11 cellular contexts compared by ENCODE assay signal in genomic region chr15:92949604-92950249, GRCh38. TPM values are rescaled to one million over a fixed set of nuclear protein-coding genes. Genes with fewer than 3 reads are reported as not detected.
DNase-seq lines count a peak whose midpoint lies in the region; ATAC-seq and TF ChIP-seq lines count a peak whose summit lies in the region.
"Had no signal": no experiment of that assay in that cellular context is flagged by ENCODE, and none has a peak within 500 bp of the region (broad histone marks: within the 10 kb centered on the region; RNA-seq: fewer than 3 reads in every experiment).

No MANE protein-coding gene starts in this region.

- H3K4me1 Mint-ChIP-seq in activated naive CD4-positive, alpha-beta T cell treated with anti-CD3 and anti-CD28 coated beads for 36 hours (ENCODE audit: low read depth) = peaks cover 17% of the 10 kb centered on the region
- peaks cover 5% of the 10 kb centered on the region for H3K4me1 Mint-ChIP-seq in stimulated activated effector memory CD8-positive, alpha-beta T cell treated with anti-CD3 and anti-CD28 coated beads, Interleukin-12 subunit alpha, Interleukin-12 subunit beta, amount 100 ng/mL, for 72 hours
- peaks cover 6 to 32% of the 10 kb centered on the region in 2 donors for H3K4me1 Mint-ChIP-seq in immature natural killer cell

- TSS peak; percentile 9 for BruUV-seq in OCI-LY7 (replicated peaks; lab: Mats Ljungman, UMichigan)

- no peaks in the 10 kb centered on the region for H3K27me3 Mint-ChIP-seq in activated naive CD4-positive, alpha-beta T cell treated with anti-CD3 and anti-CD28 coated beads for 36 hours (ENCODE audit: low read depth)
- peaks cover 0 to 7% (median 3%) of the 10 kb centered on the region in 3 donors for H3K27me3 Mint-ChIP-seq in immature natural killer cell (ENCODE audit: low read depth in 3 of 3)

- H3K9me3 ChIP-seq in OCI-LY7 (ENCODE audit: low read length) = peaks cover 40% of the 10 kb centered on the region

- POLR2A ChIA-PET in OCI-LY7 (lab: Charles Lee) = interaction anchor here (0.7 kb wide), 1 partner anchor 61 kb away, joined by 4 read pairs; no protein-coding TSS in a partner anchor

- H2AFZ ChIP-seq in OCI-LY7 (ENCODE audit: low read length) = no peak overlapping the region

- H3K9me3 Mint-ChIP-seq in activated naive CD4-positive, alpha-beta T cell treated with anti-CD3 and anti-CD28 coated beads for 36 hours = peaks cover 31% of the 10 kb centered on the region
- H3K9me3 Mint-ChIP-seq in stimulated activated effector memory CD8-positive, alpha-beta T cell treated with anti-CD3 and anti-CD28 coated beads, Interleukin-12 subunit alpha, Interleukin-12 subunit beta, amount 100 ng/mL, for 72 hours = peaks cover 17% of the 10 kb centered on the region
- H3K9me3 Mint-ChIP-seq in immature natural killer cell = peaks cover 6 to 34% (median 30%) of the 10 kb centered on the region in 6 donors

- no peak overlapping the region for H3K4me2 ChIP-seq in OCI-LY7 (ENCODE audit: low read length)

- TF ChIP-seq POLR2A in erythroblast (IDR thresholded peaks at IDR 0.05; ENCODE audit: low read length) = no peak

- CTCF ChIA-PET in activated naive CD4-positive, alpha-beta T cell treated with anti-CD3 and anti-CD28 coated beads for 36 hours (lab: Charles Lee) = interaction anchor here (0.6 kb wide), 1 partner anchor 776 kb away, joined by 3 read pairs; no protein-coding TSS in a partner anchor
- CTCF ChIA-PET in OCI-LY7 (lab: Charles Lee; ENCODE audit: unreplicated experiment) = no interaction called here

- H3K27ac ChIP-seq in OCI-LY7 (ENCODE audit: low read depth, low read length, poor library complexity, severe bottlenecking) = no peak overlapping the region
- H3K27ac ChIP-seq: C4-2B had no signal

- no peaks in the 10 kb centered on the region for H4K20me1 ChIP-seq in OCI-LY7 (ENCODE audit: insufficient read depth, low read length)

- H3K27ac Mint-ChIP-seq in activated naive CD4-positive, alpha-beta T cell treated with anti-CD3 and anti-CD28 coated beads for 36 hours = peak overlapping the region; percentile 90
- H3K27ac Mint-ChIP-seq in stimulated activated effector memory CD8-positive, alpha-beta T cell treated with anti-CD3 and anti-CD28 coated beads, Interleukin-12 subunit alpha, Interleukin-12 subunit beta, amount 100 ng/mL, for 72 hours = peak overlapping the region; percentile 73
- H3K27ac Mint-ChIP-seq in immature natural killer cell = peak overlapping the region in 1 of 6 donors; percentile 28

- H3K4me3 ChIP-seq in OCI-LY7 (ENCODE audit: low read depth, low read length, poor library complexity, severe bottlenecking) = no peak overlapping the region

- peaks cover 3% of the 10 kb centered on the region; the same call in 1 of the 2 replicates for H3K79me2 ChIP-seq in OCI-LY7 (ENCODE audit: insufficient read depth, low read depth, low read length)

- peaks cover 100% of the 10 kb centered on the region for H3K36me3 ChIP-seq in OCI-LY7 (ENCODE audit: insufficient read depth, low read length)

- H3K36me3 Mint-ChIP-seq in activated naive CD4-positive, alpha-beta T cell treated with anti-CD3 and anti-CD28 coated beads for 36 hours (ENCODE audit: low read depth) = peaks cover 81% of the 10 kb centered on the region
- H3K36me3 Mint-ChIP-seq in stimulated activated effector memory CD8-positive, alpha-beta T cell treated with anti-CD3 and anti-CD28 coated beads, Interleukin-12 subunit alpha, Interleukin-12 subunit beta, amount 100 ng/mL, for 72 hours = no peaks in the 10 kb centered on the region
- H3K36me3 Mint-ChIP-seq in immature natural killer cell = peaks cover 59 to 78% (median 66%) of the 10 kb centered on the region in 3 donors

- DNase-seq in activated naive CD4-positive, alpha-beta T cell treated with anti-CD3 and anti-CD28 coated beads for 36 hours = no peak
- no peak for DNase-seq in activated naive CD4-positive, alpha-beta T cell treated with anti-CD3 and anti-CD28 coated beads, Interleukin-2, amount 50 U/mL, for 16 hours
- DNase-seq in OCI-LY7 (ENCODE audit: low spot score) (peak; percentile 34), erythroblast (lab: John Stamatoyannopoulos, UW) (peak; percentile 41 to 42), GOT3 (lab: John Stamatoyannopoulos, UW) (no peak), immature natural killer cell (no peak)
- DNase-seq in stimulated activated effector memory CD8-positive, alpha-beta T cell treated with anti-CD3 and anti-CD28 coated beads, Interleukin-12 subunit alpha, Interleukin-12 subunit beta, amount 100 ng/mL, for 72 hours (ENCODE audit: low spot score in 2 of 2) = no peak
- DNase-seq: activated gamma-delta T cell, NCI-H1694 had no signal

- H3K9me2 ChIP-seq in OCI-LY7 (ENCODE audit: insufficient read depth, low read length) = no peaks in the 10 kb centered on the region

- H3K4me3 Mint-ChIP-seq in activated naive CD4-positive, alpha-beta T cell treated with anti-CD3 and anti-CD28 coated beads for 36 hours = no peak overlapping the region
- no peak overlapping the region for H3K4me3 Mint-ChIP-seq in stimulated activated effector memory CD8-positive, alpha-beta T cell treated with anti-CD3 and anti-CD28 coated beads, Interleukin-12 subunit alpha, Interleukin-12 subunit beta, amount 100 ng/mL, for 72 hours
- H3K4me3 Mint-ChIP-seq in immature natural killer cell = no peak overlapping the region

- H3K4me1 ChIP-seq in OCI-LY7 (ENCODE audit: insufficient read depth, low read length, poor library complexity, severe bottlenecking) = no peaks in the 10 kb centered on the region

- intact Hi-C loops in activated naive CD4-positive, alpha-beta T cell treated with anti-CD3 and anti-CD28 coated beads for 36 hours (cut with micrococcal nuclease) = loop anchor here (2.0 kb wide), 1 partner anchor 37 kb away; no protein-coding TSS in a partner anchor
- intact Hi-C loops in OCI-LY7 (cut with micrococcal nuclease; ENCODE audit: unreplicated experiment) = no loop called here

- no peak for TF ChIP-seq CTCF in OCI-LY7 (conservative IDR thresholded peaks at IDR 0.05; ENCODE audit: low read length)

- ATAC-seq in stimulated activated effector memory CD8-positive, alpha-beta T cell treated with anti-CD3 and anti-CD28 coated beads, Interleukin-12 subunit alpha, Interleukin-12 subunit beta, amount 100 ng/mL, for 72 hours = no peak
- no peak for ATAC-seq in GM18517 (IDR thresholded peaks at IDR 0.05; ENCODE audit: unreplicated experiment)

RNA-seq across cellular contexts. Expression of gene CHD2, which starts 49.6 kb away (rescaled TPM):
- 100 to 1,000 TPM; 164 to 185 TPM for total RNA-seq in activated naive CD4-positive, alpha-beta T cell treated with anti-CD3 and anti-CD28 coated beads for 36 hours
- total RNA-seq in OCI-LY7 (2014; rRNA removed; shearing (Covaris generic)) = 133 and 169 TPM in 2 replicates
- total RNA-seq in OCI-LY7 (2022) = 213 and 259 TPM in 2 replicates
- 10 to 100 TPM; 24.7 to 77.7 (median 36.9) TPM for polyA plus RNA-seq in immature natural killer cell

Comparison
In these comparisons a context has a peak if more than half of its experiments do, and no peak if none do; other contexts are left out.
1. DNase-seq: peak in OCI-LY7 (single experiment) and erythroblast (2 of 2); none in activated naive CD4-positive, alpha-beta T cell treated with anti-CD3 and anti-CD28 coated beads for 36 hours (single experiment), activated naive CD4-positive, alpha-beta T cell treated with anti-CD3 and anti-CD28 coated beads, Interleukin-2, amount 50 U/mL, for 16 hours (single experiment), stimulated activated effector memory CD8-positive, alpha-beta T cell treated with anti-CD3 and anti-CD28 coated beads, Interleukin-12 subunit alpha, Interleukin-12 subunit beta, amount 100 ng/mL, for 72 hours (0 of 2), GOT3 (single experiment) and immature natural killer cell (0 of 3).